ENCODE assay signal across 20 cellular contexts in genomic region chr10:97911217-97911616, GRCh38.
"Had no signal": no experiment of that assay in that cellular context is flagged by ENCODE, and none has a peak within 500 bp of the region (broad histone marks: within the 10 kb centered on the region; RNA-seq: fewer than 3 reads in every experiment).

No MANE protein-coding gene starts in this region.

- H3K4me3 Mint-ChIP-seq: endodermal cell; natural killer cell treated with Interleukin-12 subunit alpha and Interleukin-12 subunit beta and Interleukin-15 and Interleukin-18, amount 100 ng/mL, for 72 hours; neural progenitor cell had no signal

- H3K9me3 ChIP-seq: left ventricle myocardium inferior, ovary, right atrium auricular region, stomach, thoracic aorta, transverse colon had no signal

- H3K4me3 ChIP-seq: left ventricle myocardium inferior, lung, neural progenitor cell, ovary, right atrium auricular region, stomach, thoracic aorta, transverse colon had no signal

- DNase-seq: effector CD4-positive, alpha-beta T cell; endodermal cell; erythroblast; foreskin keratinocyte; left cardiac atrium; left ventricle myocardium inferior; mesenchymal stem cell; midbrain; ovary; small intestine; stimulated activated CD4-positive, alpha-beta T cell treated with anti-CD3 and anti-CD28 coated beads, Interleukin-12 subunit alpha, Interleukin-12 subunit beta, amount 100 ng/mL, for 4 hours; stimulated activated naive CD4-positive, alpha-beta T cell; stomach; substantia nigra; transverse colon had no signal

- H3K4me1 Mint-ChIP-seq: endodermal cell had no signal

- H3K27ac ChIP-seq: foreskin keratinocyte, left ventricle myocardium inferior, neural progenitor cell, ovary, right atrium auricular region, stomach, thoracic aorta, transverse colon had no signal

- H3K36me3 Mint-ChIP-seq: natural killer cell treated with Interleukin-12 subunit alpha and Interleukin-12 subunit beta and Interleukin-15 and Interleukin-18, amount 100 ng/mL, for 72 hours; neural progenitor cell had no signal

- H3K36me3 ChIP-seq: left ventricle myocardium inferior, neural progenitor cell, ovary, right atrium auricular region, stomach, thoracic aorta, transverse colon had no signal

- H3K4me1 ChIP-seq: foreskin keratinocyte, neural progenitor cell had no signal

- H3K9me3 Mint-ChIP-seq: endodermal cell; natural killer cell treated with Interleukin-12 subunit alpha and Interleukin-12 subunit beta and Interleukin-15 and Interleukin-18, amount 100 ng/mL, for 72 hours; neural progenitor cell had no signal

- H3K27ac Mint-ChIP-seq: endodermal cell; natural killer cell treated with Interleukin-12 subunit alpha and Interleukin-12 subunit beta and Interleukin-15 and Interleukin-18, amount 100 ng/mL, for 72 hours; neural progenitor cell had no signal
